In genomic region chr12:89950421-89950820, GRCh38 we compare ENCODE assay signal across 1 cellular context.
TF ChIP-seq lines count a peak whose summit lies in the region.

No MANE protein-coding gene starts in this region.

TF ChIP-seq in HepG2, 621 proteins besides CTCF, POLR2A, EP300 and RAD21 (continued from another document):
- TF ChIP-seq POGK (CRISPR knock-in tag; conservative IDR thresholded peaks at IDR 0.05) (no peak), EED (CRISPR knock-in tag; IDR thresholded peaks at IDR 0.05) (no peak), NAIF1 (CRISPR knock-in tag; IDR thresholded peaks at IDR 0.05; ENCODE audit: borderline replicate concordance) (no peak), ZNF430 (CRISPR knock-in tag; IDR thresholded peaks at IDR 0.05) (no peak), ZNF713 (CRISPR knock-in tag; IDR thresholded peaks at IDR 0.05) (no peak), ZFP90 (CRISPR knock-in tag; IDR thresholded peaks at IDR 0.05; ENCODE audit: borderline replicate concordance) (no peak)
